ENCODE assay signal across 33 cellular contexts in genomic region chr9:13281356-13282016, GRCh38. TPM values are rescaled to one million over a fixed set of nuclear protein-coding genes. Genes with fewer than 3 reads are reported as not detected.
DNase-seq lines count a peak whose midpoint lies in the region; ATAC-seq and TF ChIP-seq lines count a peak whose summit lies in the region.
"Had no signal": no experiment of that assay in that cellular context is flagged by ENCODE, and none has a peak within 500 bp of the region (broad histone marks: within the 10 kb centered on the region; RNA-seq: fewer than 3 reads in every experiment).

No MANE protein-coding gene starts in this region.

- BruUV-seq in IMR-90 (replicated peaks; lab: Mats Ljungman, UMichigan), result no TSS peak

- H3K4ac ChIP-seq in IMR-90 (ENCODE audit: low read depth, low read length), result no peak overlapping the region

- peaks cover 20% of the 10 kb centered on the region for H3F3A ChIP-seq in smooth muscle cell (ENCODE audit: low read depth)

- CTCF ChIA-PET in IMR-90 (lab: Yijun Ruan, JAX), result no interaction called here

- H2BK15ac ChIP-seq in IMR-90 (ENCODE audit: low read depth, low read length), result 0 out of 3 replicates have a peak overlapping the region, but pooled peaks have one; percentile 44

- POLR2A ChIA-PET in IMR-90 (lab: Charles Lee; ENCODE audit: unreplicated experiment), result no interaction called here

- peaks cover 8% of the 10 kb centered on the region for H3K9me1 ChIP-seq in IMR-90 (ENCODE audit: insufficient read depth, low read length)

- peak overlapping the region; percentile 16 to 87 (median 69) for H3K4me3 Mint-ChIP-seq in brain
- H3K4me3 Mint-ChIP-seq: activated CD4-positive, alpha-beta memory T cell treated with anti-CD3 and anti-CD28 coated beads, Interleukin-2, amount 10 ng/mL, durations not matched to agents 7 days and 5 days; activated T-helper 1 cell treated with anti-CD3 and anti-CD28 coated beads, Interleukin-12 subunit alpha, Interleukin-12 subunit beta, Interleukin-2, Interleukin-4 antibody, amounts not matched to agents 30 ng/mL and 10 ng/mL and 1 ng/mL, durations not matched to agents 14 hours and 24 hours and 36 hours; naive B cell; T-helper 2 cell treated with Interferon-gamma antibody and Interleukin-4, amounts not matched to agents 5 μg/mL and 100 μg/mL, for 36 hours had no signal

- no peak overlapping the region for H2AFZ ChIP-seq in IMR-90 (replicated peaks; ENCODE audit: low read length, poor library complexity)
- H2AFZ ChIP-seq in smooth muscle cell (ENCODE audit: low read depth), result no peak overlapping the region

- no peak overlapping the region for H4K8ac ChIP-seq in IMR-90 (ENCODE audit: low read depth in 2 of 2, low read length in 2 of 2)

- no peak overlapping the region for H3K18ac ChIP-seq in IMR-90 (ENCODE audit: low read depth, low read length)

- no peak overlapping the region for H3K56ac ChIP-seq in IMR-90 (ENCODE audit: extremely low read depth, insufficient read depth, low read length)

- DNase-seq in IMR-90, result no peak
- DNase-seq in smooth muscle cell (lab: John Stamatoyannopoulos, UW; ENCODE audit: unreplicated experiment), result no peak
- no peak for DNase-seq in activated CD8-positive, alpha-beta memory T cell treated with anti-CD3 and anti-CD28 coated beads for 24 hours
- DNase-seq in stimulated activated CD4-positive, alpha-beta T cell treated with anti-CD3 and anti-CD28 coated beads, Interleukin-4, amount 100 ng/mL, for 4 hours, result no peak
- no peak for DNase-seq in effector memory CD4-positive, alpha-beta T cell
- DNase-seq: activated CD4-positive, alpha-beta memory T cell treated with anti-CD3 and anti-CD28 coated beads, Interleukin-2, amount 10 ng/mL, durations not matched to agents 7 days and 5 days; activated CD4-positive, alpha-beta T cell treated with anti-CD3 and anti-CD28 coated beads for 1 hour; activated CD8-positive, alpha-beta memory T cell treated with anti-CD3 and anti-CD28 coated beads, Interleukin-2, amount 50 U/mL, for 48 hours; activated naive CD4-positive, alpha-beta T cell treated with Interleukin-2 at 50 U/mL for 16 hours; adrenal gland; brain microvascular endothelial cell; DMS153; H7; islet precursor cell; KBM-7; left lung; mesendoderm; naive B cell; NCI-H1105; NCI-H187 treated with DMSO at 0.1 percent for 48 hours; NCI-H2171 treated with DMSO at 0.1 percent for 48 hours; nucleus accumbens; PC-3; psoas muscle; stimulated activated naive CD4-positive, alpha-beta T cell had no signal

- no peak overlapping the region for H3K14ac ChIP-seq in IMR-90 (replicated peaks; ENCODE audit: low read depth, low read length)

- no peak overlapping the region for H3K4me2 ChIP-seq in IMR-90 (ENCODE audit: low read depth, low read length)
- H3K4me2 ChIP-seq in smooth muscle cell, result peak overlapping the region; percentile 64
- H3K4me2 ChIP-seq: BLaER1 treated with 17β-estradiol and CSF1 and Interleukin-3, amounts not matched to agents 10 nM and 100 nM had no signal

- no peak for TF ChIP-seq POLR2A in IMR-90 (IDR thresholded peaks at IDR 0.05; ENCODE audit: low read depth, low read length)

- H2AK5ac ChIP-seq in IMR-90 (ENCODE audit: low read depth, low read length), result no peak overlapping the region

- in situ Hi-C loops in IMR-90 (cut with MboI; ENCODE audit: low sequenced_read_pairs), result no loop called here

- H4K5ac ChIP-seq in IMR-90 (ENCODE audit: low read depth, low read length), result no peak overlapping the region

- H3K4me1 ChIP-seq in IMR-90 (ENCODE audit: control insufficient read depth, insufficient read depth, low read length), result peaks cover 18% of the 10 kb centered on the region
- H3K4me1 ChIP-seq in muscle layer of duodenum (ENCODE audit: control insufficient read depth in 1 of 2, insufficient read depth in 2 of 2, low read length in 2 of 2), result peaks cover 0 to 17% of the 10 kb centered on the region in 2 donors
- H3K4me1 ChIP-seq in smooth muscle cell (ENCODE audit: low read depth), result peaks cover 34% of the 10 kb centered on the region
- no peaks in the 10 kb centered on the region for H3K4me1 ChIP-seq in effector memory CD4-positive, alpha-beta T cell (ENCODE audit: control insufficient read depth, insufficient read depth, low read length, poor library complexity, severe bottlenecking)
- H3K4me1 ChIP-seq: adrenal gland; BLaER1 treated with 17β-estradiol and CSF1 and Interleukin-3, amounts not matched to agents 10 nM and 100 nM had no signal

- H3K9ac ChIP-seq in IMR-90 (ENCODE audit: low read depth, low read length) (no peak overlapping the region), smooth muscle cell (ENCODE audit: low read depth) (no peak overlapping the region)
- H3K9ac ChIP-seq: BLaER1 treated with 17β-estradiol and CSF1 and Interleukin-3, amounts not matched to agents 10 nM and 100 nM had no signal

- H3K4me3 ChIP-seq in IMR-90 (ENCODE audit: insufficient read depth, low read depth, low read length) (no peak overlapping the region), muscle layer of duodenum (ENCODE audit: low read depth in 1 of 2, low read length in 2 of 2) (no peak overlapping the region), smooth muscle cell (no peak overlapping the region)
- H3K4me3 ChIP-seq in effector memory CD4-positive, alpha-beta T cell (ENCODE audit: insufficient read depth, low read depth, low read length, poor library complexity, severe bottlenecking), result no peak overlapping the region
- H3K4me3 ChIP-seq: adrenal gland; BLaER1 treated with 17β-estradiol and CSF1 and Interleukin-3, amounts not matched to agents 10 nM and 100 nM; left lung; psoas muscle; thoracic aorta had no signal

- ATAC-seq in IMR-90 (ENCODE audit: low read depth), result no peak
- ATAC-seq: left lung, PC-3, psoas muscle, Right ventricle myocardium inferior had no signal

- peaks cover 15% of the 10 kb centered on the region for H3K79me2 ChIP-seq in smooth muscle cell (ENCODE audit: low read depth)

- H2AK9ac ChIP-seq in IMR-90 (replicated peaks; ENCODE audit: low read depth, low read length, poor library complexity), result no peak overlapping the region

- H3K27ac Mint-ChIP-seq in brain, result peak overlapping the region in 2 of 5 experiments; percentile 29 to 83
- H3K27ac Mint-ChIP-seq: activated CD4-positive, alpha-beta memory T cell treated with anti-CD3 and anti-CD28 coated beads, Interleukin-2, amount 10 ng/mL, durations not matched to agents 7 days and 5 days; activated T-helper 1 cell treated with anti-CD3 and anti-CD28 coated beads, Interleukin-12 subunit alpha, Interleukin-12 subunit beta, Interleukin-2, Interleukin-4 antibody, amounts not matched to agents 30 ng/mL and 10 ng/mL and 1 ng/mL, durations not matched to agents 14 hours and 24 hours and 36 hours; naive B cell; T-helper 2 cell treated with Interferon-gamma antibody and Interleukin-4, amounts not matched to agents 5 μg/mL and 100 μg/mL, for 36 hours had no signal

- no peaks in the 10 kb centered on the region for H3K9me3 Mint-ChIP-seq in brain
- H3K9me3 Mint-ChIP-seq: activated CD4-positive, alpha-beta memory T cell treated with anti-CD3 and anti-CD28 coated beads, Interleukin-2, amount 10 ng/mL, durations not matched to agents 7 days and 5 days; activated T-helper 1 cell treated with anti-CD3 and anti-CD28 coated beads, Interleukin-12 subunit alpha, Interleukin-12 subunit beta, Interleukin-2, Interleukin-4 antibody, amounts not matched to agents 30 ng/mL and 10 ng/mL and 1 ng/mL, durations not matched to agents 14 hours and 24 hours and 36 hours had no signal

- peaks cover 38% of the 10 kb centered on the region for H3K4me1 Mint-ChIP-seq in brain
- H3K4me1 Mint-ChIP-seq: activated CD4-positive, alpha-beta memory T cell treated with anti-CD3 and anti-CD28 coated beads, Interleukin-2, amount 10 ng/mL, durations not matched to agents 7 days and 5 days had no signal

- H3K79me1 ChIP-seq in IMR-90 (ENCODE audit: low read depth in 1 of 2, low read length in 2 of 2), result peaks cover 6 to 13% of the 10 kb centered on the region in 2 experiments; a peak in 2 of 4 replicates

- no peaks in the 10 kb centered on the region for H3K36me3 Mint-ChIP-seq in brain
- H3K36me3 Mint-ChIP-seq: naive B cell had no signal

- no CpG with 5 or more reads among the region's 5 CpGs for whole genome bisulfite sequencing in IMR-90 (ENCODE audit: extremely low coverage in 2 of 2, insufficient read length in 1 of 2), 2 experiments
- 26% methylated on average over 5 of the region's 5 CpGs for WGBS in smooth muscle cell (ENCODE audit: low lambda C conversion rate)

- intact Hi-C loops in IMR-90 (cut with micrococcal nuclease), result loop anchor here (5.0 kb wide), 1 partner anchor 71 kb away; no protein-coding TSS in a partner anchor

- H3K9me3 ChIP-seq in IMR-90 (ENCODE audit: control insufficient read depth, insufficient read depth, low read length) (no peaks in the 10 kb centered on the region), muscle layer of duodenum (ENCODE audit: control insufficient read depth in 1 of 2, low read length in 2 of 2) (no peaks in the 10 kb centered on the region), smooth muscle cell (replicated peaks; ENCODE audit: low read depth) (no peaks in the 10 kb centered on the region)
- no peaks in the 10 kb centered on the region for H3K9me3 ChIP-seq in effector memory CD4-positive, alpha-beta T cell (ENCODE audit: control insufficient read depth, low read length)
- H3K9me3 ChIP-seq: adrenal gland, left lung, psoas muscle, thoracic aorta had no signal

- no peak overlapping the region for H3K23ac ChIP-seq in IMR-90 (ENCODE audit: low read depth, low read length)

- H3K36me3 ChIP-seq in IMR-90 (ENCODE audit: control insufficient read depth, insufficient read depth, low read length) (no peaks in the 10 kb centered on the region), muscle layer of duodenum (ENCODE audit: control insufficient read depth in 1 of 2, insufficient read depth in 2 of 2, low read length in 2 of 2) (no peaks in the 10 kb centered on the region), smooth muscle cell (ENCODE audit: low read depth) (no peaks in the 10 kb centered on the region)
- no peaks in the 10 kb centered on the region for H3K36me3 ChIP-seq in effector memory CD4-positive, alpha-beta T cell (ENCODE audit: control insufficient read depth, insufficient read depth, low read length)
- H3K36me3 ChIP-seq: adrenal gland; BLaER1 treated with 17β-estradiol and CSF1 and Interleukin-3, amounts not matched to agents 10 nM and 100 nM; brain microvascular endothelial cell; left lung; thoracic aorta had no signal

- H2BK120ac ChIP-seq in IMR-90 (ENCODE audit: low read depth, low read length), result no peak overlapping the region

- H3K27ac ChIP-seq in IMR-90 (ENCODE audit: insufficient read depth, low read length) (no peak overlapping the region), muscle layer of duodenum (ENCODE audit: low read length) (peak overlapping the region; percentile 15), smooth muscle cell (ENCODE audit: low read depth) (peak overlapping the region; percentile 55)
- no peak overlapping the region for H3K27ac ChIP-seq in effector memory CD4-positive, alpha-beta T cell (ENCODE audit: insufficient read depth, low read length, poor library complexity, severe bottlenecking)
- H3K27ac ChIP-seq: adrenal gland; BLaER1 treated with 17β-estradiol and CSF1 and Interleukin-3, amounts not matched to agents 10 nM and 100 nM; epithelial cell of prostate; left lung; psoas muscle had no signal

- no peak overlapping the region for H2BK5ac ChIP-seq in IMR-90 (ENCODE audit: low read depth, low read length, poor library complexity, severe bottlenecking)

- dilution Hi-C loops in IMR-90 (cut with HindIII; ENCODE audit: low sequenced_read_pairs, unreplicated experiment), result no loop called here

- peaks cover 9% of the 10 kb centered on the region for H3K27me3 Mint-ChIP-seq in brain

- TF ChIP-seq CTCF in IMR-90 (conservative IDR thresholded peaks at IDR 0.05; ENCODE audit: low read depth, low read length) (no peak), brain (conservative IDR thresholded peaks at IDR 0.05) (no peak), smooth muscle cell (IDR thresholded peaks at IDR 0.05; ENCODE audit: borderline replicate concordance, insufficient read depth, poor library complexity, severe bottlenecking) (no peak)

- no peak overlapping the region for H4K91ac ChIP-seq in IMR-90 (ENCODE audit: insufficient read depth, low read depth, low read length)

- H3K27me3 ChIP-seq in IMR-90 (ENCODE audit: control insufficient read depth, insufficient read depth, low read length), result no peaks in the 10 kb centered on the region
- H3K27me3 ChIP-seq in muscle layer of duodenum (ENCODE audit: low read depth, low read length), result no peaks in the 10 kb centered on the region
- H3K27me3 ChIP-seq in smooth muscle cell (ENCODE audit: low read depth), result no peaks in the 10 kb centered on the region
- H3K27me3 ChIP-seq in effector memory CD4-positive, alpha-beta T cell (replicated peaks; ENCODE audit: control insufficient read depth, insufficient read depth, low read length, poor library complexity, severe bottlenecking), result no peaks in the 10 kb centered on the region
- H3K27me3 ChIP-seq: adrenal gland; BLaER1 treated with 17β-estradiol and CSF1 and Interleukin-3, amounts not matched to agents 10 nM and 100 nM; brain microvascular endothelial cell had no signal

- H2BK20ac ChIP-seq in IMR-90 (ENCODE audit: low read depth, low read length), result no peak overlapping the region

- no peak for TF ChIP-seq RAD21 in IMR-90 (IDR thresholded peaks at IDR 0.05; ENCODE audit: low read length)

- no peaks in the 10 kb centered on the region for H4K20me1 ChIP-seq in IMR-90 (ENCODE audit: insufficient read depth, low read length)
- peaks cover 3% of the 10 kb centered on the region for H4K20me1 ChIP-seq in smooth muscle cell (ENCODE audit: low read depth)
- H4K20me1 ChIP-seq: BLaER1 treated with 17β-estradiol and CSF1 and Interleukin-3, amounts not matched to agents 10 nM and 100 nM had no signal

RNA-seq across cellular contexts. Expression of gene MPDZ, which starts 2.0 kb away (rescaled TPM):
- total RNA-seq in IMR-90 (2012; rRNA removed) (39.3 and 46.4 TPM in 2 replicates), smooth muscle cell (48.6 and 69.5 TPM in 2 replicates)
- polyA plus RNA-seq in IMR-90 (2012; rRNA removed) (14.6 and 18.8 TPM in 2 replicates), brain (ENCODE audit: insufficient read depth, low read depth, low replicate concordance) (16.9 TPM), smooth muscle cell (16.2 and 19.2 TPM in 2 replicates)
- polyA plus RNA-seq in IMR-90 (2012; cell fraction: cytosol; rRNA removed), result 3.6 and 5.9 TPM in 2 replicates
- polyA plus RNA-seq in IMR-90 (2012; cell fraction: nucleus; rRNA removed; ENCODE audit: low replicate concordance), result 10.0 and 65.1 TPM in 2 replicates
- total RNA-seq: activated CD4-positive, alpha-beta memory T cell treated with anti-CD3 and anti-CD28 coated beads, Interleukin-2, amount 10 ng/mL, durations not matched to agents 7 days and 5 days; activated T-helper 1 cell treated with anti-CD3 and anti-CD28 coated beads, Interleukin-12 subunit alpha, Interleukin-12 subunit beta, Interleukin-2, Interleukin-4 antibody, amounts not matched to agents 30 ng/mL and 10 ng/mL and 1 ng/mL, durations not matched to agents 14 hours and 24 hours and 36 hours had no signal

Comparison
In these comparisons a context has a peak if more than half of its experiments do, and no peak if none do; other contexts are left out.
1. H3K27ac ChIP-seq: peak in muscle layer of duodenum (single experiment) and smooth muscle cell (single experiment); none in IMR-90 (single experiment) and effector memory CD4-positive, alpha-beta T cell (single experiment).